In genomic region chr17:3558603-3559269, GRCh38 we compare ENCODE assay signal across 8 cellular contexts. TPM values are rescaled to one million over a fixed set of nuclear protein-coding genes. Genes with fewer than 3 reads are reported as not detected.
DNase-seq lines count a peak whose midpoint lies in the region; ATAC-seq, FAIRE-seq and TF ChIP-seq lines count a peak whose summit lies in the region.

No MANE protein-coding gene starts in this region.

- H3K4me3 ChIP-seq in GM12864 (ENCODE audit: low read depth, low read length) (peak overlapping the region; percentile 28), Karpas-422 (ENCODE audit: low read length) (no peak overlapping the region), keratinocyte (ENCODE audit: control insufficient read depth in 2 of 3, extremely low read depth in 1 of 3, insufficient read depth in 2 of 3, low read depth in 1 of 3, low read length in 3 of 3) (peak overlapping the region in 2 of 3 experiments; percentile 7 to 37)

- H3K27me3 ChIP-seq in Karpas-422 (ENCODE audit: low read length) = no peaks in the 10 kb centered on the region
- no peaks in the 10 kb centered on the region for H3K27me3 ChIP-seq in keratinocyte (ENCODE audit: control insufficient read depth, extremely low read depth, insufficient read depth, low read length)

- H3K9ac ChIP-seq in Karpas-422 (ENCODE audit: low read length) (no peak overlapping the region), keratinocyte (ENCODE audit: control insufficient read depth, extremely low read depth, insufficient read depth, low read length) (peak overlapping the region; percentile 85)

- H3K4me2 ChIP-seq in Karpas-422 (ENCODE audit: low read depth, low read length, poor library complexity, severe bottlenecking) = no peak overlapping the region
- peak overlapping the region; percentile 55 for H3K4me2 ChIP-seq in keratinocyte (ENCODE audit: control insufficient read depth, extremely low read depth, insufficient read depth, low read depth, low read length)

- dilution Hi-C loops in keratinocyte (cut with MboI; ENCODE audit: extremely low pct_ligation_motif_present, low sequenced_read_pairs) = no loop called here

- no peaks in the 10 kb centered on the region for H3K9me1 ChIP-seq in keratinocyte (ENCODE audit: control insufficient read depth, extremely low read depth, insufficient read depth, low read length)

- no peaks in the 10 kb centered on the region for H3K9me3 ChIP-seq in Karpas-422 (ENCODE audit: low read length)
- no peaks in the 10 kb centered on the region for H3K9me3 ChIP-seq in keratinocyte (ENCODE audit: control insufficient read depth, low read depth, low read length)

- peak; percentile 72 for ATAC-seq in GM21528 (IDR thresholded peaks at IDR 0.05; ENCODE audit: low FRiP score, unreplicated experiment)
- peak; percentile 76 for ATAC-seq in stimulated activated naive CD8-positive, alpha-beta T cell treated with anti-CD3 and anti-CD28 coated beads, Interleukin-15, Interleukin-2, amounts not matched to agents 100 U/mL and 50 U/mL, for 24 hours

- no peak for FAIRE-seq in keratinocyte (lab: Jason Lieb, UNC)

- H3K9me2 ChIP-seq in Karpas-422 (replicated peaks; ENCODE audit: insufficient read depth, low read length) = no peaks in the 10 kb centered on the region

- no peaks in the 10 kb centered on the region for H4K20me1 ChIP-seq in Karpas-422 (ENCODE audit: insufficient read depth, low read depth, low read length)
- H4K20me1 ChIP-seq in keratinocyte (ENCODE audit: control insufficient read depth, extremely low read depth, insufficient read depth, low read length) = no peaks in the 10 kb centered on the region

- no peak for TF ChIP-seq CTCF in GM12864 (IDR thresholded peaks at IDR 0.05; ENCODE audit: low read depth, low read length, missing control alignments)
- TF ChIP-seq CTCF in keratinocyte (optimal IDR thresholded peaks at IDR 0.05 in 1 of 3, IDR thresholded peaks at IDR 0.05 in 1 of 3, conservative IDR thresholded peaks at IDR 0.05 in 1 of 3; ENCODE audit: extremely low read depth in 1 of 3, insufficient read depth in 2 of 3, low read length in 3 of 3) = no peak

- H3K79me2 ChIP-seq in Karpas-422 (ENCODE audit: low read length) (no peaks in the 10 kb centered on the region), keratinocyte (ENCODE audit: control insufficient read depth, insufficient read depth, low read length) (peaks cover 9% of the 10 kb centered on the region)

- H3K36me3 ChIP-seq in Karpas-422 (ENCODE audit: insufficient read depth, low read length) = no peaks in the 10 kb centered on the region
- peaks cover 3 to 5% of the 10 kb centered on the region in 2 experiments for H3K36me3 ChIP-seq in keratinocyte (ENCODE audit: control insufficient read depth in 2 of 2, extremely low read depth in 1 of 2, insufficient read depth in 2 of 2, low read length in 2 of 2)

- H2AFZ ChIP-seq in Karpas-422 (ENCODE audit: low read length) (no peak overlapping the region), keratinocyte (ENCODE audit: control insufficient read depth, low read length) (no peak overlapping the region)

- peaks cover 12% of the 10 kb centered on the region; the same call in 1 of the 2 replicates for H3K4me1 ChIP-seq in Karpas-422 (ENCODE audit: low read length)
- peaks cover 40% of the 10 kb centered on the region for H3K4me1 ChIP-seq in keratinocyte (ENCODE audit: control insufficient read depth, extremely low read depth, insufficient read depth, low read length)

- DNase-seq in GM12864 (ENCODE audit: low read depth) = peak; percentile 86
- peak; percentile 44 for DNase-seq in Karpas-422
- DNase-seq in activated CD8-positive, alpha-beta memory T cell treated with anti-CD3 and anti-CD28 coated beads, Interleukin-2, amount 50 U/mL, for 48 hours = peak; percentile 73
- peak; percentile 95 for DNase-seq in keratinocyte (ENCODE audit: low read depth, low spot score)
- peak; percentile 58 for DNase-seq in stimulated activated naive CD8-positive, alpha-beta T cell treated with anti-CD3 and anti-CD28 coated beads, Interleukin-15, Interleukin-2, amounts not matched to agents 100 U/mL and 50 U/mL, for 24 hours
- DNase-seq in amniotic stem cell (lab: John Stamatoyannopoulos, UW) = no peak
- no peak for DNase-seq in COR-L47 (lab: John Stamatoyannopoulos, UW)

- H3K27ac ChIP-seq in Karpas-422 (ENCODE audit: low read length) (no peak overlapping the region), keratinocyte (ENCODE audit: control insufficient read depth, insufficient read depth, low read length) (peak overlapping the region; percentile 98)

RNA-seq across cellular contexts. Expression of gene TRPV3, which starts 1.1 kb away (rescaled TPM):
- 0.87 and 1.4 TPM in 2 replicates for total RNA-seq in Karpas-422 (2014; rRNA removed; shearing (Covaris generic); ENCODE audit: low replicate concordance)
- polyA plus RNA-seq in keratinocyte = 5.8 to 16.6 TPM (median 9.4 TPM) in 3 replicates
- polyA plus RNA-seq in keratinocyte (2011; ENCODE audit: low read depth) = 13.8 TPM
- polyA plus RNA-seq in keratinocyte (2011; cell fraction: cytosol; rRNA removed) = 4.5 and 4.9 TPM in 2 replicates
- 38.6 and 44.7 TPM in 2 replicates for polyA plus RNA-seq in keratinocyte (2011; cell fraction: nucleus; rRNA removed)
- polyA plus RNA-seq in keratinocyte (2012; ENCODE audit: low replicate concordance) = 4.9 and 18.8 TPM in 2 replicates
- polyA minus RNA-seq in keratinocyte = 18.8 to 26.3 TPM (median 25.5 TPM) in 3 replicates
- 5.6 TPM for polyA minus RNA-seq in keratinocyte (2011; cell fraction: cytosol; rRNA and poly(A)+ RNA removed)
- 26.2 and 33.7 TPM in 2 replicates for polyA minus RNA-seq in keratinocyte (2011; cell fraction: nucleus; rRNA and poly(A)+ RNA removed)

RNA-seq across cellular contexts. Expression of gene TRPV1, which starts 50.5 kb away (rescaled TPM):
- total RNA-seq in Karpas-422 (2014; rRNA removed; shearing (Covaris generic); ENCODE audit: low replicate concordance) = 3.3 and 4.3 TPM in 2 replicates
- 1.3 to 2.2 TPM (median 1.5 TPM) in 3 replicates for polyA plus RNA-seq in keratinocyte
- polyA plus RNA-seq in keratinocyte (2011; ENCODE audit: low read depth) = 1.6 TPM
- 0.70 and 0.85 TPM in 2 replicates for polyA plus RNA-seq in keratinocyte (2011; cell fraction: cytosol; rRNA removed)
- 7.6 and 10.0 TPM in 2 replicates for polyA plus RNA-seq in keratinocyte (2011; cell fraction: nucleus; rRNA removed)
- polyA plus RNA-seq in keratinocyte (2012; ENCODE audit: low replicate concordance) = 0.87 and 2.2 TPM in 2 replicates
- polyA minus RNA-seq in keratinocyte = 1.2 to 4.6 TPM (median 3.4 TPM) in 3 replicates
- polyA minus RNA-seq in keratinocyte (2011; cell fraction: cytosol; rRNA and poly(A)+ RNA removed) = 0.58 TPM
- 2.7 and 4.2 TPM in 2 replicates for polyA minus RNA-seq in keratinocyte (2011; cell fraction: nucleus; rRNA and poly(A)+ RNA removed)

Comparison
In these comparisons a context has a peak if more than half of its experiments do, and no peak if none do; other contexts are left out.
1. DNase-seq: peak in GM12864 (single experiment), Karpas-422 (single experiment), activated CD8-positive, alpha-beta memory T cell treated with anti-CD3 and anti-CD28 coated beads, Interleukin-2, amount 50 U/mL, for 48 hours (single experiment), keratinocyte (single experiment) and stimulated activated naive CD8-positive, alpha-beta T cell treated with anti-CD3 and anti-CD28 coated beads, Interleukin-15, Interleukin-2, amounts not matched to agents 100 U/mL and 50 U/mL, for 24 hours (single experiment); none in amniotic stem cell (single experiment) and COR-L47 (single experiment).